In genomic region chr20:62413896-62414481, GRCh38 we compare ENCODE assay signal across 17 cellular contexts. TPM values are rescaled to one million over a fixed set of nuclear protein-coding genes. Genes with fewer than 3 reads are reported as not detected.
DNase-seq lines count a peak whose midpoint lies in the region; ATAC-seq and TF ChIP-seq lines count a peak whose summit lies in the region.
"Had no signal": no experiment of that assay in that cellular context is flagged by ENCODE, and none has a peak within 500 bp of the region (broad histone marks: within the 10 kb centered on the region; RNA-seq: fewer than 3 reads in every experiment).

No MANE protein-coding gene starts in this region.

- H3K36me3 ChIP-seq in GM06990 (ENCODE audit: control insufficient read depth, insufficient read depth, low read length), result no peaks in the 10 kb centered on the region
- H3K36me3 ChIP-seq in Loucy (ENCODE audit: insufficient read depth, low read length), result no peaks in the 10 kb centered on the region
- H3K36me3 ChIP-seq in brain microvascular endothelial cell (replicated peaks), result no peaks in the 10 kb centered on the region
- no peaks in the 10 kb centered on the region for H3K36me3 ChIP-seq in neuronal stem cell (replicated peaks in 1 of 2; ENCODE audit: control insufficient read depth in 2 of 2, insufficient read depth in 2 of 2, low read length in 2 of 2)
- no peaks in the 10 kb centered on the region for H3K36me3 ChIP-seq in body of pancreas (replicated peaks in 1 of 2; ENCODE audit: insufficient read depth in 1 of 2, low read depth in 2 of 2)
- H3K36me3 ChIP-seq: left lung had no signal

- H2BK15ac ChIP-seq in neuronal stem cell (ENCODE audit: low read length), result peak overlapping the region; percentile 85

- no peak overlapping the region for H3K4me3 ChIP-seq in GM06990 (replicated peaks; ENCODE audit: low read depth, low read length)
- no peak overlapping the region for H3K4me3 ChIP-seq in Loucy (ENCODE audit: low read length, poor library complexity, severe bottlenecking)
- no peak overlapping the region for H3K4me3 ChIP-seq in brain microvascular endothelial cell (ENCODE audit: low read depth, low read length)
- H3K4me3 ChIP-seq in neuronal stem cell (ENCODE audit: low read length in 2 of 2), result no peak overlapping the region
- H3K4me3 ChIP-seq in body of pancreas, result no peak overlapping the region
- H3K4me3 ChIP-seq: left lung, testis had no signal

- no CpG with 5 or more reads among the region's 22 CpGs for WGBS in neuronal stem cell (ENCODE audit: extremely low coverage in 2 of 2, insufficient read length in 2 of 2, insufficient replicate concordance in 1 of 2), 2 donors
- whole genome bisulfite sequencing in body of pancreas, 2 donors, result 90% methylated on average over 20 of the region's 22 CpGs; no CpG with 5 or more reads in 1 of the 2 donors

- no peak overlapping the region for H4K8ac ChIP-seq in neuronal stem cell (ENCODE audit: low read depth, low read length)

- H3K27me3 ChIP-seq in GM06990 (replicated peaks; ENCODE audit: control insufficient read depth, insufficient read depth, low read length) (no peaks in the 10 kb centered on the region), Loucy (ENCODE audit: insufficient read depth, low read length, poor library complexity, severe bottlenecking) (no peaks in the 10 kb centered on the region), brain microvascular endothelial cell (replicated peaks) (no peaks in the 10 kb centered on the region), neuronal stem cell (ENCODE audit: control insufficient read depth in 3 of 3, insufficient read depth in 3 of 3, low read depth in 1 of 3, low read length in 3 of 3) (peaks cover 0 to 78% (median 4%) of the 10 kb centered on the region in 3 experiments), body of pancreas (no peaks in the 10 kb centered on the region)
- H3K27me3 ChIP-seq: testis had no signal

- peak overlapping the region; percentile 84 for H2AK5ac ChIP-seq in neuronal stem cell (ENCODE audit: low read depth, low read length)

- no peaks in the 10 kb centered on the region for H3K9me2 ChIP-seq in Loucy (replicated peaks; ENCODE audit: low read depth, low read length)

- no peak overlapping the region for H2BK5ac ChIP-seq in neuronal stem cell (ENCODE audit: low read length)

- peak overlapping the region; percentile 65 for H3K23ac ChIP-seq in neuronal stem cell (ENCODE audit: low read depth, low read length, poor library complexity)

- no peak for ATAC-seq in body of pancreas
- ATAC-seq: effector memory CD8-positive, alpha-beta T cell; left lung had no signal

- TF ChIP-seq CTCF in GM06990 (IDR thresholded peaks at IDR 0.05; ENCODE audit: insufficient read depth, low read length, poor library complexity, severe bottlenecking) (peak; percentile 48), Loucy (conservative IDR thresholded peaks at IDR 0.05; ENCODE audit: low read length) (peak; percentile 47), brain microvascular endothelial cell (IDR thresholded peaks at IDR 0.05; ENCODE audit: low read depth, low read length, missing control alignments) (peak; percentile 28), body of pancreas (IDR thresholded peaks at IDR 0.05) (no peak)

- intact Hi-C loops in body of pancreas (cut with DNase I), result no loop called here

- no peaks in the 10 kb centered on the region for H3F3A ChIP-seq in Loucy (ENCODE audit: low read depth)

- no peak overlapping the region for H3K27ac ChIP-seq in brain microvascular endothelial cell
- no peak overlapping the region for H3K27ac ChIP-seq in neuronal stem cell (replicated peaks; ENCODE audit: low read length)
- H3K27ac ChIP-seq in body of pancreas, result no peak overlapping the region
- H3K27ac ChIP-seq: left lung, testis had no signal

- H3K4ac ChIP-seq in neuronal stem cell (ENCODE audit: low read length), result no peak overlapping the region

- H3K14ac ChIP-seq in neuronal stem cell (ENCODE audit: low read length), result peak overlapping the region; percentile 71

- H3K4me2 ChIP-seq in Loucy (ENCODE audit: low read depth, low read length, poor library complexity, severe bottlenecking) (no peak overlapping the region), neuronal stem cell (ENCODE audit: insufficient read depth, low read length, poor library complexity, severe bottlenecking) (no peak overlapping the region)

- no peak overlapping the region for H2AFZ ChIP-seq in Loucy (ENCODE audit: low read length)
- H2AFZ ChIP-seq in neuronal stem cell (ENCODE audit: low read length), result no peak overlapping the region

- H3K9me3 ChIP-seq in Loucy (ENCODE audit: insufficient read depth, low read depth, low read length), result no peaks in the 10 kb centered on the region
- no peaks in the 10 kb centered on the region for H3K9me3 ChIP-seq in neuronal stem cell (replicated peaks in 1 of 2; ENCODE audit: control insufficient read depth in 2 of 2, insufficient read depth in 1 of 2, low read depth in 1 of 2, low read length in 2 of 2)
- no peaks in the 10 kb centered on the region for H3K9me3 ChIP-seq in body of pancreas
- H3K9me3 ChIP-seq: left lung, testis had no signal

- no peaks in the 10 kb centered on the region for H3K79me1 ChIP-seq in neuronal stem cell (ENCODE audit: low read depth, low read length)

- H3K4me1 ChIP-seq in Loucy (ENCODE audit: insufficient read depth, low read length, poor library complexity, severe bottlenecking) (peaks cover 11% of the 10 kb centered on the region), neuronal stem cell (ENCODE audit: control insufficient read depth in 2 of 2, insufficient read depth in 1 of 2, low read depth in 1 of 2, low read length in 2 of 2) (peaks cover 0 to 3% of the 10 kb centered on the region in 2 donors), body of pancreas (peaks cover 22% of the 10 kb centered on the region)

- H4K91ac ChIP-seq in neuronal stem cell (ENCODE audit: low read depth, low read length, poor library complexity), result no peak overlapping the region

- no peaks in the 10 kb centered on the region for H4K20me1 ChIP-seq in Loucy (ENCODE audit: insufficient read depth, low read length, poor library complexity, severe bottlenecking)

- DNase-seq in GM06990 (ENCODE audit: extremely low read depth, insufficient read length), result no peak
- DNase-seq in brain microvascular endothelial cell, result no peak
- DNase-seq in neuronal stem cell (ENCODE audit: low spot score), result no peak
- no peak for DNase-seq in NCI-H2081 (lab: John Stamatoyannopoulos, UW)
- DNase-seq in H4 (ENCODE audit: low spot score), result no peak
- no peak for DNase-seq in SKM-1 (lab: John Stamatoyannopoulos, UW; ENCODE audit: unreplicated experiment)
- no peak for DNase-seq in body of pancreas
- DNase-seq: activated CD4-positive, alpha-beta T cell treated with anti-CD3 and anti-CD28 coated beads for 48 hours; COR-L47; effector memory CD8-positive, alpha-beta T cell; left lung; NCI-H1694 treated with DMSO at 0.1 percent for 48 hours; NCI-H82; nephron progenitor cell; testis had no signal

- no peak for TF ChIP-seq POLR2A in body of pancreas (IDR thresholded peaks at IDR 0.05)

- in situ Hi-C loops in brain microvascular endothelial cell (cut with HindIII; ENCODE audit: low pct_ligation_motif_present, low sequenced_read_pairs), result no loop called here

- H3K79me2 ChIP-seq in Loucy (ENCODE audit: insufficient read depth, low read length), result no peaks in the 10 kb centered on the region

- H3K9ac ChIP-seq in Loucy (ENCODE audit: low read depth, low read length, poor library complexity, severe bottlenecking) (no peak overlapping the region), neuronal stem cell (ENCODE audit: low read depth, low read length, poor library complexity) (no peak overlapping the region)

- H2BK12ac ChIP-seq in neuronal stem cell (ENCODE audit: low read length), result peak overlapping the region; percentile 84

- peak overlapping the region; percentile 71 for H3K18ac ChIP-seq in neuronal stem cell (ENCODE audit: low read length)

- H2BK120ac ChIP-seq in neuronal stem cell (ENCODE audit: low read depth, low read length), result no peak overlapping the region

RNA-seq across cellular contexts. Expression of gene CABLES2, which starts 6.9 kb away (rescaled TPM):
- polyA plus RNA-seq in neuronal stem cell (2013, experiment 1 of 2), result 15.0 TPM
- polyA plus RNA-seq in neuronal stem cell (2013, experiment 2 of 2), result 14.9 TPM
- total RNA-seq in H4 (2014; rRNA removed; shearing (Covaris generic)), result 2.4 and 4.8 TPM in 2 replicates
- total RNA-seq in body of pancreas, result 1 to 10 TPM; 1.6 to 2.6 TPM

RNA-seq across cellular contexts. Expression of gene RBBP8NL, which starts 13.3 kb away (rescaled TPM):
- not detected for polyA plus RNA-seq in neuronal stem cell (2013, experiment 1 of 2)
- polyA plus RNA-seq in neuronal stem cell (2013, experiment 2 of 2), result not detected
- not detected in 2 replicates for total RNA-seq in H4 (2014; rRNA removed; shearing (Covaris generic))
- total RNA-seq in body of pancreas, result 1 to 10 TPM; 2.3 TPM
- total RNA-seq: activated T-helper 1 cell treated with anti-CD3 and anti-CD28 coated beads, Interleukin-12 subunit alpha, Interleukin-12 subunit beta, Interleukin-2, Interleukin-4 antibody, amounts not matched to agents 30 ng/mL and 10 ng/mL and 1 ng/mL, durations not matched to agents 14 hours and 24 hours and 36 hours had no signal

RNA-seq across cellular contexts. Expression of gene RPS21, which starts 27.1 kb away (rescaled TPM):
- 3,158 TPM for polyA plus RNA-seq in neuronal stem cell (2013, experiment 1 of 2)
- 3,117 TPM for polyA plus RNA-seq in neuronal stem cell (2013, experiment 2 of 2)
- total RNA-seq in H4 (2014; rRNA removed; shearing (Covaris generic)), result 2,095 and 2,204 TPM in 2 replicates
- 100 to 1,000 TPM; 654 to 656 TPM for total RNA-seq in body of pancreas

RNA-seq across cellular contexts. Expression of gene LAMA5, which starts 46.9 kb away (rescaled TPM):
- polyA plus RNA-seq in neuronal stem cell (2013, experiment 1 of 2), result 59.5 TPM
- 57.4 TPM for polyA plus RNA-seq in neuronal stem cell (2013, experiment 2 of 2)
- total RNA-seq in H4 (2014; rRNA removed; shearing (Covaris generic)), result 4.4 and 4.5 TPM in 2 replicates
- 100 to 1,000 TPM; 115 to 185 TPM for total RNA-seq in body of pancreas

Comparison
In these comparisons a context has a peak if more than half of its experiments do, and no peak if none do; other contexts are left out.
1. CTCF ChIP-seq: peak in GM06990 (single experiment), Loucy (single experiment) and brain microvascular endothelial cell (single experiment); none in body of pancreas (0 of 7).